In genomic region chr6:158050107-158050735, GRCh38 we compare ENCODE assay signal across 17 cellular contexts.
"Had no signal": no experiment of that assay in that cellular context is flagged by ENCODE, and none has a peak within 500 bp of the region (broad histone marks: within the 10 kb centered on the region; RNA-seq: fewer than 3 reads in every experiment).

No MANE protein-coding gene starts in this region.

- H3K36me3 ChIP-seq: neural progenitor cell had no signal

- H3K9me3 ChIP-seq: left lung, tibial nerve had no signal

- H3K9ac ChIP-seq: neural progenitor cell, parathyroid adenoma had no signal

- H3K4me3 ChIP-seq: left lung, neural progenitor cell, tibial nerve had no signal

- H3K9me3 Mint-ChIP-seq: brain; endodermal cell; T-helper 1 cell treated with Interleukin-12 subunit alpha and Interleukin-12 subunit beta and Interleukin-4 antibody, amounts not matched to agents 30 μg/mL and 1 μg/mL, for 36 hours; WTC11 had no signal

- H3K4me1 ChIP-seq: left lung, neural progenitor cell, parathyroid adenoma, tibial nerve had no signal

- H3K4me1 Mint-ChIP-seq: endodermal cell had no signal

- DNase-seq: activated CD4-positive, alpha-beta T cell treated with anti-CD3 and anti-CD28 coated beads for 48 hours; amygdala; cerebellar nuclear complex; endodermal cell; erythroblast; glutamatergic neuron; left lung; mesendoderm; stimulated activated CD4-positive, alpha-beta T cell treated with anti-CD3 and anti-CD28 coated beads, Interleukin-1b, Interleukin-23, amount 100 ng/mL, for 48 hours; stimulated activated naive B cell treated with anti-CD40 and anti-IgM and Interleukin-4, amounts not matched to agents 10 μg/mL and 1 μg/mL and 100 μg/mL, for 72 hours had no signal

- H3K27me3 ChIP-seq: left lung, neural progenitor cell, tibial nerve had no signal

- H3K36me3 Mint-ChIP-seq: brain, WTC11 had no signal

- H3K4me3 Mint-ChIP-seq: brain; endodermal cell; neural progenitor cell; stimulated activated naive B cell treated with anti-CD40 and anti-IgM and Interleukin-4, amounts not matched to agents 10 μg/mL and 1 μg/mL and 100 μg/mL, for 72 hours; T-helper 1 cell treated with Interleukin-12 subunit alpha and Interleukin-12 subunit beta and Interleukin-4 antibody, amounts not matched to agents 30 μg/mL and 1 μg/mL, for 36 hours; WTC11 had no signal

- H3K27ac Mint-ChIP-seq: activated naive CD4-positive, alpha-beta T cell treated with anti-CD3 and anti-CD28 coated beads, Interleukin-2, amount 50 U/mL, for 72 hours; brain; endodermal cell; neural progenitor cell; stimulated activated naive B cell treated with anti-CD40 and anti-IgM and Interleukin-4, amounts not matched to agents 10 μg/mL and 1 μg/mL and 100 μg/mL, for 72 hours; T-helper 1 cell treated with Interleukin-12 subunit alpha and Interleukin-12 subunit beta and Interleukin-4 antibody, amounts not matched to agents 30 μg/mL and 1 μg/mL, for 36 hours had no signal

- H3K27me3 Mint-ChIP-seq: stimulated activated naive B cell treated with anti-CD40 and anti-IgM and Interleukin-4, amounts not matched to agents 10 μg/mL and 1 μg/mL and 100 μg/mL, for 72 hours had no signal

- H3K27ac ChIP-seq: left lung, neural progenitor cell, parathyroid adenoma, tibial nerve had no signal
